In genomic region chr3:71000483-71000882, GRCh38 we compare ENCODE assay signal across 20 cellular contexts.
A peak's percentile ranks its signal among the peaks of the same experiment; 100 is the strongest.
DNase-seq lines count a peak whose midpoint lies in the region; ATAC-seq and TF ChIP-seq lines count a peak whose summit lies in the region.
"Had no signal": no experiment of that assay in that cellular context is flagged by ENCODE, and none has a peak within 500 bp of the region (broad histone marks: within the 10 kb centered on the region; RNA-seq: fewer than 3 reads in every experiment).

No MANE protein-coding gene starts in this region.

- no peak overlapping the region for H2AFZ ChIP-seq in IMR-90 (replicated peaks; ENCODE audit: low read length, poor library complexity)
- H2AFZ ChIP-seq: GM23338 had no signal

- no peak overlapping the region for H4K91ac ChIP-seq in IMR-90 (ENCODE audit: insufficient read depth, low read depth, low read length)

- H3K4me3 Mint-ChIP-seq in activated T-cell treated with anti-CD3 and anti-CD28 coated beads, Interleukin-2, amount 50 U/mL, for 24 hours, result no peak overlapping the region
- H3K4me3 Mint-ChIP-seq in activated naive CD8-positive, alpha-beta T cell, result peak overlapping the region; percentile 21
- H3K4me3 Mint-ChIP-seq in osteocyte (ENCODE audit: unreplicated experiment), result no peak overlapping the region
- H3K4me3 Mint-ChIP-seq: GM23338 had no signal

- H3K27ac ChIP-seq in IMR-90 (ENCODE audit: insufficient read depth, low read length) (no peak overlapping the region), Peyer's patch (no peak overlapping the region)
- H3K27ac ChIP-seq: A549, SJSA1 had no signal

- no CpG with 5 or more reads among the region's 6 CpGs for WGBS in IMR-90 (ENCODE audit: extremely low coverage in 2 of 2, insufficient read length in 1 of 2), 2 experiments

- peaks cover 9% of the 10 kb centered on the region; the same call in 1 of the 2 replicates for H4K20me1 ChIP-seq in IMR-90 (ENCODE audit: insufficient read depth, low read length)

- H3K36me3 Mint-ChIP-seq in activated T-cell treated with anti-CD3 and anti-CD28 coated beads, Interleukin-2, amount 50 U/mL, for 24 hours (ENCODE audit: low read depth), result peaks cover 95% of the 10 kb centered on the region
- peaks cover 15% of the 10 kb centered on the region for H3K36me3 Mint-ChIP-seq in activated naive CD8-positive, alpha-beta T cell
- H3K36me3 Mint-ChIP-seq in osteocyte (ENCODE audit: unreplicated experiment), result peaks cover 31% of the 10 kb centered on the region

- no peak overlapping the region for H4K8ac ChIP-seq in IMR-90 (ENCODE audit: low read depth in 2 of 2, low read length in 2 of 2)

- TF ChIP-seq CTCF in IMR-90 (conservative IDR thresholded peaks at IDR 0.05; ENCODE audit: low read depth, low read length) (no peak), osteocyte (IDR thresholded peaks at IDR 0.05) (no peak), Peyer's patch (IDR thresholded peaks at IDR 0.05) (no peak)

- peaks cover 10% of the 10 kb centered on the region; the same call in 1 of the 2 replicates for H3K9me1 ChIP-seq in IMR-90 (ENCODE audit: insufficient read depth, low read length)

- dilution Hi-C loops in IMR-90 (cut with HindIII; ENCODE audit: low sequenced_read_pairs, unreplicated experiment), result no loop called here

- POLR2A ChIA-PET in IMR-90 (lab: Charles Lee; ENCODE audit: unreplicated experiment), result no interaction called here

- H2BK15ac ChIP-seq in IMR-90 (ENCODE audit: low read depth, low read length), result no peak overlapping the region

- intact Hi-C loops in IMR-90 (cut with micrococcal nuclease), result no loop called here

- TF ChIP-seq POLR2A in IMR-90 (IDR thresholded peaks at IDR 0.05; ENCODE audit: low read depth, low read length), result no peak
- no peak for TF ChIP-seq POLR2A in Peyer's patch (IDR thresholded peaks at IDR 0.05)

- H3K79me1 ChIP-seq in IMR-90 (ENCODE audit: low read depth in 1 of 2, low read length in 2 of 2), result peaks cover 45 to 70% of the 10 kb centered on the region in 2 experiments

- H3K18ac ChIP-seq in IMR-90 (ENCODE audit: low read depth, low read length), result no peak overlapping the region

- H2BK5ac ChIP-seq in IMR-90 (ENCODE audit: low read depth, low read length, poor library complexity, severe bottlenecking), result no peak overlapping the region

- CTCF ChIA-PET in IMR-90 (lab: Yijun Ruan, JAX), result no interaction called here

- peak overlapping the region; percentile 10; the same call in 1 of the 2 replicates for H2AK5ac ChIP-seq in IMR-90 (ENCODE audit: low read depth, low read length)

- no peak for TF ChIP-seq RAD21 in IMR-90 (IDR thresholded peaks at IDR 0.05; ENCODE audit: low read length)

- peaks cover 8% of the 10 kb centered on the region for H3K4me1 ChIP-seq in IMR-90 (ENCODE audit: control insufficient read depth, insufficient read depth, low read length)
- H3K4me1 ChIP-seq in Peyer's patch, result no peaks in the 10 kb centered on the region
- H3K4me1 ChIP-seq: A549, HAP-1 had no signal

- no peak overlapping the region for H4K5ac ChIP-seq in IMR-90 (ENCODE audit: low read depth, low read length)

- H3K27ac Mint-ChIP-seq in activated T-cell treated with anti-CD3 and anti-CD28 coated beads, Interleukin-2, amount 50 U/mL, for 24 hours, result peak overlapping the region; percentile 31
- peak overlapping the region; percentile 47 for H3K27ac Mint-ChIP-seq in activated naive CD8-positive, alpha-beta T cell
- peak overlapping the region; percentile 69 for H3K27ac Mint-ChIP-seq in osteocyte (ENCODE audit: unreplicated experiment)
- H3K27ac Mint-ChIP-seq: GM23338 had no signal

- no peaks in the 10 kb centered on the region for H3K27me3 ChIP-seq in IMR-90 (ENCODE audit: control insufficient read depth, insufficient read depth, low read length)
- no peaks in the 10 kb centered on the region for H3K27me3 ChIP-seq in Peyer's patch
- H3K27me3 ChIP-seq: BE2C, SJSA1 had no signal

- H3K9me3 ChIP-seq in IMR-90 (ENCODE audit: control insufficient read depth, insufficient read depth, low read length) (no peaks in the 10 kb centered on the region), Peyer's patch (no peaks in the 10 kb centered on the region)
- H3K9me3 ChIP-seq: A549, BE2C, HAP-1, SJSA1 had no signal

- H3K4me2 ChIP-seq in IMR-90 (ENCODE audit: low read depth, low read length), result no peak overlapping the region
- H3K4me2 ChIP-seq: A549, GM23338 had no signal

- in situ Hi-C loops in IMR-90 (cut with MboI; ENCODE audit: low sequenced_read_pairs), result no loop called here

- H3K56ac ChIP-seq in IMR-90 (ENCODE audit: extremely low read depth, insufficient read depth, low read length), result no peak overlapping the region

- no peak for ATAC-seq in IMR-90 (ENCODE audit: low read depth)
- ATAC-seq: A549, GM23338 had no signal

- peaks cover 69% of the 10 kb centered on the region for H3K4me1 Mint-ChIP-seq in activated T-cell treated with anti-CD3 and anti-CD28 coated beads, Interleukin-2, amount 50 U/mL, for 24 hours (ENCODE audit: low read depth)
- H3K4me1 Mint-ChIP-seq in activated naive CD8-positive, alpha-beta T cell (ENCODE audit: low read depth), result peaks cover 62% of the 10 kb centered on the region
- H3K4me1 Mint-ChIP-seq in osteocyte (ENCODE audit: unreplicated experiment), result peaks cover 77% of the 10 kb centered on the region

- H3K36me3 ChIP-seq in IMR-90 (ENCODE audit: control insufficient read depth, insufficient read depth, low read length) (peaks cover 25% of the 10 kb centered on the region), Peyer's patch (peaks cover 0 to 23% (median 0%) of the 10 kb centered on the region in 3 donors)
- H3K36me3 ChIP-seq: BE2C, HAP-1 had no signal

- no peak overlapping the region; the same call in 1 of the 2 replicates for H3K4ac ChIP-seq in IMR-90 (ENCODE audit: low read depth, low read length)

- H3K27me3 Mint-ChIP-seq in activated T-cell treated with anti-CD3 and anti-CD28 coated beads, Interleukin-2, amount 50 U/mL, for 24 hours, result no peaks in the 10 kb centered on the region
- H3K27me3 Mint-ChIP-seq in activated naive CD8-positive, alpha-beta T cell, result no peaks in the 10 kb centered on the region
- no peaks in the 10 kb centered on the region for H3K27me3 Mint-ChIP-seq in osteocyte (ENCODE audit: unreplicated experiment)

- H2BK20ac ChIP-seq in IMR-90 (ENCODE audit: low read depth, low read length), result no peak overlapping the region

- no peaks in the 10 kb centered on the region for H3K9me3 Mint-ChIP-seq in activated T-cell treated with anti-CD3 and anti-CD28 coated beads, Interleukin-2, amount 50 U/mL, for 24 hours
- H3K9me3 Mint-ChIP-seq in activated naive CD8-positive, alpha-beta T cell (ENCODE audit: low read depth), result no peaks in the 10 kb centered on the region
- H3K9me3 Mint-ChIP-seq in osteocyte (ENCODE audit: unreplicated experiment), result no peaks in the 10 kb centered on the region
- H3K9me3 Mint-ChIP-seq: GM23338 had no signal

- DNase-seq in activated T-cell treated with anti-CD3 and anti-CD28 coated beads, Interleukin-2, amount 50 U/mL, for 24 hours, result no peak
- no peak for DNase-seq in activated T-cell treated with anti-CD3 and anti-CD28 coated beads for 4 hours
- DNase-seq in IMR-90, result no peak
- no peak for DNase-seq in osteocyte (ENCODE audit: extremely low spot score, unreplicated experiment)
- DNase-seq in Peyer's patch, result no peak
- DNase-seq in LoVo (ENCODE audit: low spot score), result no peak
- DNase-seq in DMS53 treated with DMSO at 0.1 percent for 48 hours (lab: John Stamatoyannopoulos, UW; ENCODE audit: unreplicated experiment), result no peak
- DNase-seq: COR-L47, DMS79 treated with DMSO at 0.1 percent for 48 hours, KG1, NCI-H1105 treated with DMSO at 0.1 percent for 48 hours, NCI-H2029 treated with DMSO at 0.1 percent for 48 hours, NCI-H510A treated with DMSO at 0.1 percent for 48 hours, NCI-H748 treated with DMSO at 0.1 percent for 48 hours had no signal

- no peak overlapping the region for H2BK120ac ChIP-seq in IMR-90 (ENCODE audit: low read depth, low read length)

- peak overlapping the region; percentile 39 for H2AK9ac ChIP-seq in IMR-90 (replicated peaks; ENCODE audit: low read depth, low read length, poor library complexity)

- H3K9ac ChIP-seq in IMR-90 (ENCODE audit: low read depth, low read length), result no peak overlapping the region

- no peak overlapping the region for H3K4me3 ChIP-seq in IMR-90 (ENCODE audit: insufficient read depth, low read depth, low read length)
- no peak overlapping the region for H3K4me3 ChIP-seq in Peyer's patch
- H3K4me3 ChIP-seq: A549, GM23338, HAP-1, SJSA1 had no signal

- H3K14ac ChIP-seq in IMR-90 (replicated peaks; ENCODE audit: low read depth, low read length), result no peak overlapping the region

- BruUV-seq in IMR-90 (replicated peaks; lab: Mats Ljungman, UMichigan), result no TSS peak

- no peak overlapping the region for H3K23ac ChIP-seq in IMR-90 (ENCODE audit: low read depth, low read length)

TF ChIP-seq in IMR-90, 13 proteins besides CTCF, POLR2A, EP300 and RAD21:
- no peak for TF ChIP-seq CEBPB (IDR thresholded peaks at IDR 0.05; ENCODE audit: low read depth, low read length)
- no peak for TF ChIP-seq FOS (IDR thresholded peaks at IDR 0.05; ENCODE audit: low read depth, low read length)
- TF ChIP-seq, protein P1, sequence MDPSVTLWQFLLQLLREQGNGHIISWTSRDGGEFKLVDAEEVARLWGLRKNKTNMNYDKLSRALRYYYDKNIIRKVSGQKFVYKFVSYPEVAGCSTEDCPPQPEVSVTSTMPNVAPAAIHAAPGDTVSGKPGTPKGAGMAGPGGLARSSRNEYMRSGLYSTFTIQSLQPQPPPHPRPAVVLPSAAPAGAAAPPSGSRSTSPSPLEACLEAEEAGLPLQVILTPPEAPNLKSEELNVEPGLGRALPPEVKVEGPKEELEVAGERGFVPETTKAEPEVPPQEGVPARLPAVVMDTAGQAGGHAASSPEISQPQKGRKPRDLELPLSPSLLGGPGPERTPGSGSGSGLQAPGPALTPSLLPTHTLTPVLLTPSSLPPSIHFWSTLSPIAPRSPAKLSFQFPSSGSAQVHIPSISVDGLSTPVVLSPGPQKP (IDR thresholded peaks at IDR 0.05; ENCODE audit: borderline replicate concordance, low read depth, low read length), result no peak
- TF ChIP-seq SMC3 (IDR thresholded peaks at IDR 0.05; ENCODE audit: low read depth, low read length), result no peak
- no peak for TF ChIP-seq MXI1 (IDR thresholded peaks at IDR 0.05; ENCODE audit: borderline replicate concordance, low read depth, low read length)
- no peak for TF ChIP-seq USF2 (IDR thresholded peaks at IDR 0.05; ENCODE audit: low read depth, low read length)
- TF ChIP-seq RCOR1 (IDR thresholded peaks at IDR 0.05; ENCODE audit: insufficient replicate concordance, low read length), result no peak
- TF ChIP-seq MAZ (IDR thresholded peaks at IDR 0.05; ENCODE audit: borderline replicate concordance, low read depth, low read length), result no peak
- no peak for TF ChIP-seq MAFK (IDR thresholded peaks at IDR 0.05; ENCODE audit: low read depth, low read length)
- TF ChIP-seq BHLHE40 (IDR thresholded peaks at IDR 0.05; ENCODE audit: low read depth, low read length), result no peak
TF ChIP-seq in IMR-90: peak in this region for 0.
